Comparison of ENCODE assay signal across 25 cellular contexts in genomic region chr5:158082696-158083287, GRCh38.
"Had no signal": no experiment of that assay in that cellular context is flagged by ENCODE, and none has a peak within 500 bp of the region (broad histone marks: within the 10 kb centered on the region; RNA-seq: fewer than 3 reads in every experiment).

No MANE protein-coding gene starts in this region.

- H3K4me3 ChIP-seq: colonic mucosa, coronary artery, dorsolateral prefrontal cortex, esophagus muscularis mucosa, esophagus squamous epithelium, gastrocnemius medialis, gastroesophageal sphincter, heart left ventricle, heart right ventricle had no signal

- H3K36me3 ChIP-seq: colonic mucosa, esophagus muscularis mucosa, esophagus squamous epithelium, gastrocnemius medialis, gastroesophageal sphincter, heart left ventricle, heart right ventricle had no signal

- H3K4me1 ChIP-seq: colonic mucosa, foreskin keratinocyte, gastrocnemius medialis, gastroesophageal sphincter had no signal

- H3K9me3 ChIP-seq: colonic mucosa, esophagus muscularis mucosa, esophagus squamous epithelium, gastrocnemius medialis, gastroesophageal sphincter had no signal

- H3K9me3 Mint-ChIP-seq: dendritic cell treated with granulocyte-macrophage colony-stimulating factor and Interleukin-4, amounts not matched to agents 40 ng/mL and 50 ng/mL, for 4 days; effector memory CD8-positive, alpha-beta T cell; endodermal cell had no signal

- H3K27ac ChIP-seq: colonic mucosa, coronary artery, dorsolateral prefrontal cortex, epithelial cell of prostate, esophagus muscularis mucosa, esophagus squamous epithelium, foreskin keratinocyte, gastrocnemius medialis, gastroesophageal sphincter, heart left ventricle, heart right ventricle had no signal

- ATAC-seq: effector memory CD8-positive, alpha-beta T cell; esophagus mucosa; foreskin keratinocyte; gastrocnemius medialis; gastroesophageal sphincter; heart left ventricle; heart right ventricle had no signal

- H3K27me3 ChIP-seq: colonic mucosa, esophagus muscularis mucosa, esophagus squamous epithelium, foreskin keratinocyte, gastrocnemius medialis, heart left ventricle, heart right ventricle had no signal

- DNase-seq: colonic mucosa; cortex of kidney; dermis blood vessel endothelial cell; dorsolateral prefrontal cortex; effector CD4-positive, alpha-beta T cell; effector CD8-positive, alpha-beta T cell; effector memory CD4-positive, alpha-beta T cell; effector memory CD8-positive, alpha-beta T cell; endodermal cell; erythroblast; esophagus squamous epithelium; foreskin fibroblast; foreskin keratinocyte; foreskin melanocyte; gastrocnemius medialis; glutamatergic neuron; head of caudate nucleus; heart left ventricle; heart right ventricle had no signal

- H3K4me3 Mint-ChIP-seq: dendritic cell treated with granulocyte-macrophage colony-stimulating factor and Interleukin-4, amounts not matched to agents 40 ng/mL and 50 ng/mL, for 4 days; effector memory CD8-positive, alpha-beta T cell; endodermal cell had no signal

- H3K27ac Mint-ChIP-seq: dendritic cell treated with granulocyte-macrophage colony-stimulating factor and Interleukin-4, amounts not matched to agents 40 ng/mL and 50 ng/mL, for 4 days; effector memory CD8-positive, alpha-beta T cell; endodermal cell had no signal
